In genomic region chr6:116667620-116668019, GRCh38 we compare ENCODE assay signal across 8 cellular contexts. TPM values are rescaled to one million over a fixed set of nuclear protein-coding genes. Genes with fewer than 3 reads are reported as not detected.
A peak's percentile ranks its signal among the peaks of the same experiment; 100 is the strongest.
DNase-seq lines count a peak whose midpoint lies in the region; ATAC-seq and TF ChIP-seq lines count a peak whose summit lies in the region.

No MANE protein-coding gene starts in this region.

- POLR2A ChIA-PET in activated CD4-positive, alpha-beta T cell treated with anti-CD3 and anti-CD28 coated beads, Interleukin-2, amount 10 ng/mL, durations not matched to agents 7 days and 5 days (lab: Charles Lee), result interaction anchor here (0.9 kb wide), 1 partner anchor 96 kb away, joined by 3 read pairs; the partner anchor contains the start of gene RWDD1
- POLR2A ChIA-PET in GM10248 (lab: Yijun Ruan, JAX), result interaction anchor here (0.6 kb wide), 1 partner anchor 1011 kb away, joined by 5 read pairs; no protein-coding TSS in a partner anchor

- H2BK5ac ChIP-seq in mesendoderm (ENCODE audit: low read length), result no peak overlapping the region

- TF ChIP-seq CTCF in KMS-11 (conservative IDR thresholded peaks at IDR 0.05; ENCODE audit: low read depth, low read length) (no peak), GM10248 (IDR thresholded peaks at IDR 0.05; ENCODE audit: control extremely low read depth, extremely low read depth, low read depth, missing control alignments) (no peak)

- H3K79me2 ChIP-seq in KMS-11 (ENCODE audit: insufficient read depth, low read depth), result peaks cover 36% of the 10 kb centered on the region
- peaks cover 18% of the 10 kb centered on the region for H3K79me2 ChIP-seq in mesendoderm (ENCODE audit: control insufficient read depth, insufficient read depth, low read length)

- no peaks in the 10 kb centered on the region for H4K20me1 ChIP-seq in KMS-11 (ENCODE audit: insufficient read depth)

- H3K18ac ChIP-seq in mesendoderm (ENCODE audit: low read length), result no peak overlapping the region

- no peak for DNase-seq in activated CD4-positive, alpha-beta T cell treated with anti-CD3 and anti-CD28 coated beads, Interleukin-2, amount 10 ng/mL, durations not matched to agents 7 days and 5 days
- DNase-seq in activated CD4-positive, alpha-beta T cell treated with anti-CD3 and anti-CD28 coated beads for 4 hours, result no peak
- no peak for DNase-seq in activated naive CD8-positive, alpha-beta T cell treated with anti-CD3 and anti-CD28 coated beads, Interleukin-2, amount 50 U/mL, for 24 hours
- DNase-seq in mesendoderm (no peak), iPS-NIHi11 (ENCODE audit: low spot score) (no peak), GM10248 (ENCODE audit: extremely low spot score) (no peak)

- peak overlapping the region; percentile 99 for H3K4me3 Mint-ChIP-seq in activated CD4-positive, alpha-beta T cell treated with anti-CD3 and anti-CD28 coated beads, Interleukin-2, amount 10 ng/mL, durations not matched to agents 7 days and 5 days
- peak overlapping the region; percentile 99 for H3K4me3 Mint-ChIP-seq in activated naive CD8-positive, alpha-beta T cell treated with anti-CD3 and anti-CD28 coated beads, Interleukin-2, amount 50 U/mL, for 24 hours

- H3K4me1 ChIP-seq in KMS-11 (ENCODE audit: low read depth, poor library complexity, severe bottlenecking), result peaks cover 33% of the 10 kb centered on the region
- H3K4me1 ChIP-seq in mesendoderm (ENCODE audit: control insufficient read depth, low read depth, low read length), result no peaks in the 10 kb centered on the region

- H4K8ac ChIP-seq in mesendoderm (ENCODE audit: low read depth, low read length), result no peak overlapping the region

- H2AK5ac ChIP-seq in mesendoderm (ENCODE audit: low read length), result no peak overlapping the region

- no CpG with 5 or more reads among the region's 3 CpGs for WGBS in mesendoderm (ENCODE audit: extremely low coverage, insufficient coverage, low lambda C conversion rate)

- no peak overlapping the region for H3K4ac ChIP-seq in mesendoderm (ENCODE audit: low read depth, low read length)

- ATAC-seq in activated naive CD8-positive, alpha-beta T cell treated with anti-CD3 and anti-CD28 coated beads, Interleukin-2, amount 50 U/mL, for 24 hours, result no peak
- no peak for ATAC-seq in GM18517 (IDR thresholded peaks at IDR 0.05; ENCODE audit: unreplicated experiment)

- H3K4me3 ChIP-seq in KMS-11 (IDR thresholded peaks at IDR 0.05; ENCODE audit: insufficient read depth, low read depth, low read length) (no peak overlapping the region), mesendoderm (ENCODE audit: low read length) (no peak overlapping the region)

- no peak overlapping the region; the same call in 1 of the 2 replicates for H2AFZ ChIP-seq in KMS-11 (ENCODE audit: low read depth)

- H3K36me3 Mint-ChIP-seq in activated CD4-positive, alpha-beta T cell treated with anti-CD3 and anti-CD28 coated beads, Interleukin-2, amount 10 ng/mL, durations not matched to agents 7 days and 5 days (ENCODE audit: low read depth), result peaks cover 28% of the 10 kb centered on the region
- H3K36me3 Mint-ChIP-seq in activated naive CD8-positive, alpha-beta T cell treated with anti-CD3 and anti-CD28 coated beads, Interleukin-2, amount 50 U/mL, for 24 hours (ENCODE audit: low read depth), result peaks cover 24% of the 10 kb centered on the region

- no peak overlapping the region for H3K56ac ChIP-seq in mesendoderm (ENCODE audit: low read length)

- H4K5ac ChIP-seq in mesendoderm (ENCODE audit: low read length), result no peak overlapping the region

- H3K4me2 ChIP-seq in KMS-11, result peak overlapping the region; percentile 80
- peak overlapping the region; percentile 33 for H3K4me2 ChIP-seq in mesendoderm (ENCODE audit: low read length)

- no peaks in the 10 kb centered on the region for H3K36me3 ChIP-seq in KMS-11 (ENCODE audit: insufficient read depth)
- H3K36me3 ChIP-seq in mesendoderm (ENCODE audit: control insufficient read depth, insufficient read depth, low read length), result no peaks in the 10 kb centered on the region

- H3K23ac ChIP-seq in mesendoderm (ENCODE audit: low read length), result no peak overlapping the region

- no peak overlapping the region; the same call in 1 of the 2 replicates for H3K27ac ChIP-seq in KMS-11
- H3K27ac ChIP-seq in mesendoderm (ENCODE audit: low read depth, low read length), result no peak overlapping the region

- H3K27me3 Mint-ChIP-seq in activated CD4-positive, alpha-beta T cell treated with anti-CD3 and anti-CD28 coated beads, Interleukin-2, amount 10 ng/mL, durations not matched to agents 7 days and 5 days, result peaks cover 2% of the 10 kb centered on the region
- no peaks in the 10 kb centered on the region for H3K27me3 Mint-ChIP-seq in activated naive CD8-positive, alpha-beta T cell treated with anti-CD3 and anti-CD28 coated beads, Interleukin-2, amount 50 U/mL, for 24 hours

- H3K79me1 ChIP-seq in mesendoderm (ENCODE audit: low read length), result peaks cover 2% of the 10 kb centered on the region

- H3K27ac Mint-ChIP-seq in activated CD4-positive, alpha-beta T cell treated with anti-CD3 and anti-CD28 coated beads, Interleukin-2, amount 10 ng/mL, durations not matched to agents 7 days and 5 days, result peak overlapping the region; percentile 97
- H3K27ac Mint-ChIP-seq in activated naive CD8-positive, alpha-beta T cell treated with anti-CD3 and anti-CD28 coated beads, Interleukin-2, amount 50 U/mL, for 24 hours, result peak overlapping the region; percentile 96

- H3K27me3 ChIP-seq in KMS-11 (ENCODE audit: insufficient read depth, low read depth), result no peaks in the 10 kb centered on the region
- no peaks in the 10 kb centered on the region for H3K27me3 ChIP-seq in mesendoderm (ENCODE audit: insufficient read depth, low read length, poor library complexity)

- H2BK120ac ChIP-seq in mesendoderm (ENCODE audit: low read depth, low read length), result no peak overlapping the region

- peaks cover 42% of the 10 kb centered on the region for H3K4me1 Mint-ChIP-seq in activated CD4-positive, alpha-beta T cell treated with anti-CD3 and anti-CD28 coated beads, Interleukin-2, amount 10 ng/mL, durations not matched to agents 7 days and 5 days
- peaks cover 43% of the 10 kb centered on the region for H3K4me1 Mint-ChIP-seq in activated naive CD8-positive, alpha-beta T cell treated with anti-CD3 and anti-CD28 coated beads, Interleukin-2, amount 50 U/mL, for 24 hours

- H3K9ac ChIP-seq in KMS-11 (peak overlapping the region; percentile 71; the same call in 1 of the 2 replicates), mesendoderm (ENCODE audit: low read length) (peak overlapping the region; percentile 45)

- H2BK15ac ChIP-seq in mesendoderm (replicated peaks; ENCODE audit: low read depth), result no peak overlapping the region

- no peaks in the 10 kb centered on the region for H3K9me3 Mint-ChIP-seq in activated CD4-positive, alpha-beta T cell treated with anti-CD3 and anti-CD28 coated beads, Interleukin-2, amount 10 ng/mL, durations not matched to agents 7 days and 5 days
- H3K9me3 Mint-ChIP-seq in activated naive CD8-positive, alpha-beta T cell treated with anti-CD3 and anti-CD28 coated beads, Interleukin-2, amount 50 U/mL, for 24 hours, result no peaks in the 10 kb centered on the region

- CTCF ChIA-PET in activated CD4-positive, alpha-beta T cell treated with anti-CD3 and anti-CD28 coated beads, Interleukin-2, amount 10 ng/mL, durations not matched to agents 7 days and 5 days (lab: Charles Lee), result interaction anchor here (1.9 to 2.0 kb wide), 2 partner anchors 10 to 97 kb away, joined by 5 to 8 read pairs; partner anchors contain the start of gene RWDD1
- CTCF ChIA-PET in GM10248 (lab: Yijun Ruan, JAX), result interaction anchor here (1.5 to 2.0 kb wide), 2 partner anchors 9 to 17 kb away, joined by 3 to 6 read pairs; no protein-coding TSS in a partner anchor

RNA-seq across cellular contexts. Expression of gene ZUP1, which starts 0.9 kb away (rescaled TPM):
- 10 to 100 TPM; 15.8 to 18.6 TPM for total RNA-seq in activated CD4-positive, alpha-beta T cell treated with anti-CD3 and anti-CD28 coated beads, Interleukin-2, amount 10 ng/mL, durations not matched to agents 7 days and 5 days
- 12.2 TPM for polyA plus RNA-seq in mesendoderm (2013, experiment 1 of 2)
- polyA plus RNA-seq in mesendoderm (2013, experiment 2 of 2), result 11.7 TPM

RNA-seq across cellular contexts. Expression of gene KPNA5, which starts 13.4 kb away (rescaled TPM):
- total RNA-seq in activated CD4-positive, alpha-beta T cell treated with anti-CD3 and anti-CD28 coated beads, Interleukin-2, amount 10 ng/mL, durations not matched to agents 7 days and 5 days, result 10 to 100 TPM; 10.1 to 14.1 TPM
- polyA plus RNA-seq in mesendoderm (2013, experiment 1 of 2), result 6.1 TPM
- polyA plus RNA-seq in mesendoderm (2013, experiment 2 of 2), result 5.7 TPM

RNA-seq across cellular contexts. Expression of gene RSPH4A, which starts 51.3 kb away (rescaled TPM):
- under 1 TPM; 0.15 to 0.19 TPM for total RNA-seq in activated CD4-positive, alpha-beta T cell treated with anti-CD3 and anti-CD28 coated beads, Interleukin-2, amount 10 ng/mL, durations not matched to agents 7 days and 5 days
- polyA plus RNA-seq in mesendoderm (2013, experiment 1 of 2), result 0.44 TPM
- polyA plus RNA-seq in mesendoderm (2013, experiment 2 of 2), result 0.43 TPM
